ENCODE assay signal across 17 cellular contexts in genomic region chr5:44225231-44226160, GRCh38.
DNase-seq lines count a peak whose midpoint lies in the region; ATAC-seq and TF ChIP-seq lines count a peak whose summit lies in the region.
"Had no signal": no experiment of that assay in that cellular context is flagged by ENCODE, and none has a peak within 500 bp of the region (broad histone marks: within the 10 kb centered on the region; RNA-seq: fewer than 3 reads in every experiment).

No MANE protein-coding gene starts in this region.

- H3K4me3 ChIP-seq in right cardiac atrium (ENCODE audit: low read length) (no peak overlapping the region), fibroblast of mammary gland (ENCODE audit: control insufficient read depth, low read depth, low read length) (no peak overlapping the region), aorta (ENCODE audit: low read length in 2 of 2) (no peak overlapping the region)
- H3K4me3 ChIP-seq: HAP-1 had no signal

- no peaks in the 10 kb centered on the region for H3K9me3 ChIP-seq in right cardiac atrium (ENCODE audit: control insufficient read depth, low read length)
- no peaks in the 10 kb centered on the region for H3K9me3 ChIP-seq in aorta (ENCODE audit: control insufficient read depth, low read length)
- H3K9me3 ChIP-seq: HAP-1 had no signal

- intact Hi-C loops in right cardiac atrium (cut with DNase I) (no loop called here), cardiac septum (cut with DNase I) (no loop called here), aorta (cut with DNase I) (no loop called here)

- DNase-seq in right cardiac atrium (peak in 2 of 3 donors; percentile 8 to 37), cardiac septum (ENCODE audit: low spot score) (no peak), fibroblast of mammary gland (ENCODE audit: low read depth) (peak; percentile 41), aorta (no peak), kidney glomerular epithelial cell (lab: John Stamatoyannopoulos, UW) (no peak)
- DNase-seq: AML-193; C1 segment of cervical spinal cord; Calu3; CD4-positive, alpha-beta memory T cell; COR-L47; DMS53; DMS79 treated with DMSO at 0.1 percent for 48 hours; GOT3; HFFc6 had no signal

- H3K4me1 ChIP-seq in right cardiac atrium (ENCODE audit: control insufficient read depth, insufficient read depth, low read length): no peaks in the 10 kb centered on the region
- H3K4me1 ChIP-seq in aorta (ENCODE audit: control insufficient read depth in 1 of 2, insufficient read depth in 2 of 2, low read length in 2 of 2): no peaks in the 10 kb centered on the region
- H3K4me1 ChIP-seq: HAP-1 had no signal

- ATAC-seq in right cardiac atrium (no peak), aorta (ENCODE audit: low FRiP score) (peak; percentile 41), HG03045 (IDR thresholded peaks at IDR 0.05; ENCODE audit: unreplicated experiment) (no peak)

- 74% methylated on average over 8 of the region's 8 CpGs for WGBS in right cardiac atrium
- 71 to 74% methylated on average over 8 of the region's 8 CpGs for WGBS in aorta, 2 donors

- H3K27me3 ChIP-seq in right cardiac atrium (ENCODE audit: control insufficient read depth, insufficient read depth): no peaks in the 10 kb centered on the region
- H3K27me3 ChIP-seq in aorta (ENCODE audit: control insufficient read depth in 1 of 2, insufficient read depth in 2 of 2, low read length in 1 of 2): no peaks in the 10 kb centered on the region

- no peak for TF ChIP-seq CTCF in fibroblast of mammary gland (conservative IDR thresholded peaks at IDR 0.05; ENCODE audit: control insufficient read depth, insufficient read depth, low read depth, low read length)

- no peaks in the 10 kb centered on the region for H3K36me3 ChIP-seq in aorta (ENCODE audit: control insufficient read depth in 1 of 2, insufficient read depth in 2 of 2, low read length in 1 of 2)
- H3K36me3 ChIP-seq: HAP-1 had no signal

- H3K27ac ChIP-seq in right cardiac atrium (ENCODE audit: low read length) (no peak overlapping the region), aorta (ENCODE audit: low read depth in 1 of 2, low read length in 2 of 2) (no peak overlapping the region)
- H3K27ac ChIP-seq: 22Rv1 had no signal

Comparison
In these comparisons a context has a peak if more than half of its experiments do, and no peak if none do; other contexts are left out.
1. DNase-seq: peak in right cardiac atrium (2 of 3) and fibroblast of mammary gland (single experiment); none in cardiac septum (single experiment), aorta (0 of 2) and kidney glomerular epithelial cell (single experiment).